ENCODE assay signal across 13 cellular contexts in the genomic region with DNA sequence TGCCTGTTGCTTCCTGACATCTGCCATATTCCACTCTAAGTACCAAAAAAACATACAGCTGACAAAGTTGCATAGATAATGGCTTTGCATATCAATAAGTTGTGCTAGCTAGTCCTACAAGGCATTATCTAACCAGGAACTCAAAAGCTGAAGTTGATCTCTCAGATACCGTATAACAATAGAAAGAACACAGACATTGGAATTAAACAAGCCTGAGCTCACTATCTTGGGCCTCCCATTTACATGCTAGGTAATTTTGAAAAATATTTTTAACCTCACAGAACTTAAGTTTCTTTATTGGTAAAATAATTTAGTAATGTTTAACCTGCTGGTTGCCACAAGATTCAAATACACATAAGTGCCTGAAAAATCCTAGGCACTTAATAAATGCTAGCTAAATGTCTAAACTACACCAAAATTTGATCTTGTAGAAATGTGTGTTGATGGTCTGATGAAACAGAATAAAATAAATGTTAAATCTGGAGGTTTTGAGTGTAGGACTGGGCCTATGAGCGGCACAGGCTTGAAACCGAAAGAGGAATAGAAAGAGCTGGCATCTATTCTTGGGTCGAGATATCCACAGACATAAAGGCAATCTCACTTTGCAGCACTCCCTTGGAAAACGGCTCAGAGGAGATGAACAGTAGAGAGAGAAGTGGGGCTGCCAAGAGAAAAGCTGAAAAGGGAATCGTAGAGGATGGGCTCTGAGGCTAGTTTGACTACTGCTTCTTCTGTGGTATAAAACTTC. TPM values are rescaled to one million over a fixed set of nuclear protein-coding genes. Genes with fewer than 3 reads are reported as not detected.
DNase-seq lines count a peak whose midpoint lies in the region; ATAC-seq and TF ChIP-seq lines count a peak whose summit lies in the region.
"Had no signal": no experiment of that assay in that cellular context is flagged by ENCODE, and none has a peak within 500 bp of the region (broad histone marks: within the 10 kb centered on the region; RNA-seq: fewer than 3 reads in every experiment).

No MANE protein-coding gene starts in this region.

- TF ChIP-seq CTCF in foreskin fibroblast (IDR thresholded peaks at IDR 0.05; ENCODE audit: low read depth, low read length) (no peak), colonic mucosa (IDR thresholded peaks at IDR 0.05) (no peak)

- H3K4me3 ChIP-seq in foreskin fibroblast (ENCODE audit: low read depth in 1 of 2, low read length in 2 of 2) (no peak overlapping the region), colonic mucosa (no peak overlapping the region)
- H3K4me3 ChIP-seq: hepatocyte, SK-N-MC had no signal

- DNase-seq in globus pallidus (ENCODE audit: low spot score), result peak; percentile 16
- no peak for DNase-seq in foreskin fibroblast
- DNase-seq in NCI-H2107 treated with DMSO at 0.1 percent for 48 hours (lab: John Stamatoyannopoulos, UW; ENCODE audit: unreplicated experiment), result no peak
- DNase-seq in colonic mucosa, result no peak
- no peak for DNase-seq in GM19238 (ENCODE audit: insufficient read length, low spot score)
- DNase-seq: activated CD8-positive, alpha-beta T cell treated with anti-CD3 and anti-CD28 coated beads for 36 hours; effector memory CD8-positive, alpha-beta T cell; NCI-H2227 treated with DMSO at 0.1 percent for 48 hours had no signal

- no peaks in the 10 kb centered on the region for H3K27me3 ChIP-seq in colonic mucosa
- H3K27me3 ChIP-seq: hepatocyte had no signal

- intact Hi-C loops in colonic mucosa (cut with DNase I), result no loop called here

- no peaks in the 10 kb centered on the region for H3K4me1 ChIP-seq in colonic mucosa

- no peaks in the 10 kb centered on the region for H3K36me3 ChIP-seq in colonic mucosa

- H3K9ac ChIP-seq in colonic mucosa (ENCODE audit: low read depth in 2 of 2, low read length in 2 of 2), result no peak overlapping the region

- no peak overlapping the region for H3K27ac ChIP-seq in colonic mucosa
- H3K27ac ChIP-seq: hepatocyte, SK-N-MC had no signal

- H3K9me3 ChIP-seq in colonic mucosa, result no peaks in the 10 kb centered on the region

- peak; percentile 85 for ATAC-seq in GM18909 (IDR thresholded peaks at IDR 0.05; ENCODE audit: poor library complexity, unreplicated experiment)
- ATAC-seq in GM21825 (IDR thresholded peaks at IDR 0.05; ENCODE audit: unreplicated experiment), result peak; percentile 76
- ATAC-seq in HG03457 (IDR thresholded peaks at IDR 0.05; ENCODE audit: unreplicated experiment), result peak; percentile 69
- ATAC-seq: activated CD8-positive, alpha-beta T cell treated with anti-CD3 and anti-CD28 coated beads for 36 hours; effector memory CD8-positive, alpha-beta T cell had no signal

RNA-seq across cellular contexts. Expression of gene TTC14, which starts 30.0 kb away (rescaled TPM):
- 10 to 100 TPM; 20.7 to 26.0 TPM for total RNA-seq in colonic mucosa
